8 cellular contexts compared by ENCODE assay signal in the genomic region with DNA sequence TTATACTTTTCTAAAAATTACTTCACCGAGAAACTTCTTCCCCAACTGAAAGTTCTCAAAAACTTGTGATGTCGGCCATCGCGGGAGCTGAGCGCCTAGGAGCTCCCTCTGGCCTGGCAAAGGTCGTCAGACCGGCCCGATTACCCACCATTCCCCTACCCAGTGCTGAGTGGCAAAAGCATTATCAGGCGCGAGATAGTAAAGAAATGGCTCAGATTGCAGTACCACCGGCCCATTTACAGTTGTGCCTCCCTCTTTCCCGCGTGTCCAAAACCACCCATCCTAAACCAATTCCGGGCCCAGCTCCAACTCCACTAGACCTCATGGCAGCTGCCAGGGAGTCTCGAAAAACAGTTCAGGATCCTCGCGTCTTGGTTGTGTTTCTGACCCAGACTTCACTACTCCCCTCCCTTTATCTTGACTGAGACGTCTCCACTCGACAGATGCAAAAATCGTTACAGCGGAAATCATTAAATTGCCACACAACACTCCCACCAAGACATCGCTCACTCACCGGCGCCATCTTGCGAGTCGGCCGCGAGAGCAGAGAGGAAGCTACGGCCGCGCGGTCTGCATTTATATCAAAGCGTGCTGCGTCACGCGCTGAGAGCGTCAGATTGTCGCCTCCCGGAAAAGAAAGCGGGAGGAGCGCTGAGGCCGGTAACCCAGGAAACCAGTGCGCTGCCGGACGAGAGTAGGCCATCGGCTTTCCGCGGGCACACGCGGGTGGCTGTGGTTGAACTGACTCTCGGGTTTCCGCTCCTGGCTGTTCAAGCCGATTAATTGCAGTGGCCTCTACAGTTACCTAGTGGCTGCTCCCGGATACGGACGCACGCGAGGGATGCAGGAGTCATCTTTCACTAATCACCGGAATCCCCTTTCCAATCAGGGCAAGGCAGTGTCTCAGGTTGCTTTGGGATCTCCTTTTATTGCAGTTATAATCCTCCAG. TPM values are rescaled to one million over a fixed set of nuclear protein-coding genes. Genes with fewer than 3 reads are reported as not detected.
DNase-seq lines count a peak whose midpoint lies in the region; ATAC-seq and TF ChIP-seq lines count a peak whose summit lies in the region.

A gene (minus strand): TSS at position 551 of the 949 bp plus-strand sequence. CDS start 28 bp downstream, at position 523.

- no peaks in the 10 kb centered on the region for H3K27me3 Mint-ChIP-seq in CD4-positive, alpha-beta T cell

- DNase-seq in CD4-positive, alpha-beta T cell, result peak; percentile 86 to 91 (median 89)
- DNase-seq in HuH-7 (ENCODE audit: low spot score) (peak; percentile 80), erythroblast (lab: John Stamatoyannopoulos, UW) (no peak), myocyte (ENCODE audit: low read depth) (peak; percentile 98), GDM1 (lab: John Stamatoyannopoulos, UW) (no peak)
- peak; percentile 81 for DNase-seq in activated CD8-positive, alpha-beta memory T cell treated with anti-CD3 and anti-CD28 coated beads, Interleukin-2, amount 50 U/mL, for 1 hour (ENCODE audit: extremely low read depth)
- peak; percentile 82 to 95 for DNase-seq in stimulated activated effector memory CD8-positive, alpha-beta T cell treated with anti-CD3 and anti-CD28 coated beads, Interleukin-12 subunit alpha, Interleukin-12 subunit beta, amount 100 ng/mL, for 72 hours (ENCODE audit: low spot score in 2 of 2)

- TF ChIP-seq CTCF in CD4-positive, alpha-beta T cell (IDR thresholded peaks at IDR 0.05), result peak; percentile 12

- H3K4me3 Mint-ChIP-seq in CD4-positive, alpha-beta T cell, result peak within 1 kb of the TSS; percentile 93
- peak within 1 kb of the TSS; percentile 95 for H3K4me3 Mint-ChIP-seq in stimulated activated effector memory CD8-positive, alpha-beta T cell treated with anti-CD3 and anti-CD28 coated beads, Interleukin-12 subunit alpha, Interleukin-12 subunit beta, amount 100 ng/mL, for 72 hours

- H3K36me3 Mint-ChIP-seq in CD4-positive, alpha-beta T cell (ENCODE audit: low read depth), result peaks cover 43% of the 10 kb centered on the region
- H3K36me3 Mint-ChIP-seq in stimulated activated effector memory CD8-positive, alpha-beta T cell treated with anti-CD3 and anti-CD28 coated beads, Interleukin-12 subunit alpha, Interleukin-12 subunit beta, amount 100 ng/mL, for 72 hours, result peaks cover 57% of the 10 kb centered on the region

- peak within 1 kb of the TSS; percentile 93 for H3K27ac Mint-ChIP-seq in CD4-positive, alpha-beta T cell
- H3K27ac Mint-ChIP-seq in stimulated activated effector memory CD8-positive, alpha-beta T cell treated with anti-CD3 and anti-CD28 coated beads, Interleukin-12 subunit alpha, Interleukin-12 subunit beta, amount 100 ng/mL, for 72 hours, result peak within 1 kb of the TSS; percentile 99

- peak; percentile 93 for ATAC-seq in CD4-positive, alpha-beta T cell (ENCODE audit: poor library complexity)
- ATAC-seq in GM21423 (IDR thresholded peaks at IDR 0.05; ENCODE audit: unreplicated experiment), result peak; percentile 96
- peak; percentile 98 for ATAC-seq in stimulated activated effector memory CD8-positive, alpha-beta T cell treated with anti-CD3 and anti-CD28 coated beads, Interleukin-12 subunit alpha, Interleukin-12 subunit beta, amount 100 ng/mL, for 72 hours

- peak within 1 kb of the TSS; percentile 68 for H3K27ac ChIP-seq in CD4-positive, alpha-beta T cell (ENCODE audit: low read depth, low read length)

- no peaks in the 10 kb centered on the region for H3K27me3 ChIP-seq in CD4-positive, alpha-beta T cell (ENCODE audit: control insufficient read depth, insufficient read depth, low read length)

- POLR2A ChIA-PET in CD4-positive, alpha-beta T cell (lab: Charles Lee), result interaction anchor here (0.5 to 2.5 kb wide), 20 partner anchors 9 to 1106 kb away, joined by 3 to 75 read pairs (median 3); a partner anchor contains a TSS

- CTCF ChIA-PET in CD4-positive, alpha-beta T cell (lab: Charles Lee), result interaction anchor here (0.5 to 1.6 kb wide), 5 partner anchors 15 to 58 kb away, joined by 3 to 9 read pairs (median 4); a partner anchor contains a TSS

- peaks cover 32% of the 10 kb centered on the region for H3K4me1 Mint-ChIP-seq in CD4-positive, alpha-beta T cell (ENCODE audit: low read depth)
- peaks cover 21% of the 10 kb centered on the region for H3K4me1 Mint-ChIP-seq in stimulated activated effector memory CD8-positive, alpha-beta T cell treated with anti-CD3 and anti-CD28 coated beads, Interleukin-12 subunit alpha, Interleukin-12 subunit beta, amount 100 ng/mL, for 72 hours

- peak; percentile 100 for TF ChIP-seq POLR2A in erythroblast (IDR thresholded peaks at IDR 0.05; ENCODE audit: low read length)

- H3K9me3 Mint-ChIP-seq in CD4-positive, alpha-beta T cell, result peaks cover 3% of the 10 kb centered on the region
- no peaks in the 10 kb centered on the region for H3K9me3 Mint-ChIP-seq in stimulated activated effector memory CD8-positive, alpha-beta T cell treated with anti-CD3 and anti-CD28 coated beads, Interleukin-12 subunit alpha, Interleukin-12 subunit beta, amount 100 ng/mL, for 72 hours

- no peaks in the 10 kb centered on the region for H3K9me3 ChIP-seq in CD4-positive, alpha-beta T cell (ENCODE audit: control insufficient read depth, low read length)

- intact Hi-C loops in CD4-positive, alpha-beta T cell (cut with DNase I, micrococcal nuclease), result loop anchor here (2.0 to 10.0 kb wide), 8 partner anchors 37 to 1875 kb away; a partner anchor contains a TSS

RNA-seq across cellular contexts. Expression of the gene that starts here (rescaled TPM):
- total RNA-seq in CD4-positive, alpha-beta T cell, result 10 to 100 TPM; 53.5 to 55.6 TPM
- total RNA-seq in myocyte, result 143 and 159 TPM in 2 replicates
- polyA plus RNA-seq in myocyte (2012), result 46.0 TPM

Comparison
In these comparisons a context has a peak if more than half of its experiments do, and no peak if none do; other contexts are left out.
1. DNase-seq: peak in CD4-positive, alpha-beta T cell (10 of 10), HuH-7 (single experiment), activated CD8-positive, alpha-beta memory T cell treated with anti-CD3 and anti-CD28 coated beads, Interleukin-2, amount 50 U/mL, for 1 hour (single experiment), myocyte (single experiment) and stimulated activated effector memory CD8-positive, alpha-beta T cell treated with anti-CD3 and anti-CD28 coated beads, Interleukin-12 subunit alpha, Interleukin-12 subunit beta, amount 100 ng/mL, for 72 hours (2 of 2); none in erythroblast (0 of 2) and GDM1 (single experiment).
2. Peak in every context shown above with its lines, with median percentiles within 50 percentile points of each other: ATAC-seq.